1 cellular context compared by ENCODE assay signal in the genomic region with DNA sequence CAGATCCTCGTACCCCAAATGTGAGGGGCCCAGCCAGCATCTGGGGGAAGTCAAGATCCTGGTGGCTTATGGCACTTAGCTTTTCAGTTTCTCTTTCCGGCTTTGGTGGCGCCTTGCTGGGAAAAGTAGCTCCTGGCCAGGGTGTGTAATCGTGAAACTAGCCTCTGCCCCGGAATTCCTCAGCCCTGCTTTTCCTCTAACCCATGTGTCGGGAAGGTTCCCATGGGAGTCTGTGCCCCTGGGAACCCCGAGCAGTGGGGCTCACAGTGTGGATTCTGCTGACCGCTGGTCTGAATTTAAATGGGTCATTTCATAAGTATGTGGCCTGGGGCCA.
TF ChIP-seq lines count a peak whose summit lies in the region.

No MANE protein-coding gene starts in this region.

TF ChIP-seq in IMR-90, 13 proteins besides CTCF, POLR2A, EP300 and RAD21:
- TF ChIP-seq MAFK (IDR thresholded peaks at IDR 0.05; ENCODE audit: low read depth, low read length), result no peak
- TF ChIP-seq FOS (IDR thresholded peaks at IDR 0.05; ENCODE audit: low read depth, low read length), result no peak
- TF ChIP-seq RCOR1 (IDR thresholded peaks at IDR 0.05; ENCODE audit: insufficient replicate concordance, low read length), result no peak
- TF ChIP-seq, protein P1, sequence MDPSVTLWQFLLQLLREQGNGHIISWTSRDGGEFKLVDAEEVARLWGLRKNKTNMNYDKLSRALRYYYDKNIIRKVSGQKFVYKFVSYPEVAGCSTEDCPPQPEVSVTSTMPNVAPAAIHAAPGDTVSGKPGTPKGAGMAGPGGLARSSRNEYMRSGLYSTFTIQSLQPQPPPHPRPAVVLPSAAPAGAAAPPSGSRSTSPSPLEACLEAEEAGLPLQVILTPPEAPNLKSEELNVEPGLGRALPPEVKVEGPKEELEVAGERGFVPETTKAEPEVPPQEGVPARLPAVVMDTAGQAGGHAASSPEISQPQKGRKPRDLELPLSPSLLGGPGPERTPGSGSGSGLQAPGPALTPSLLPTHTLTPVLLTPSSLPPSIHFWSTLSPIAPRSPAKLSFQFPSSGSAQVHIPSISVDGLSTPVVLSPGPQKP (IDR thresholded peaks at IDR 0.05; ENCODE audit: borderline replicate concordance, low read depth, low read length), result no peak
- TF ChIP-seq, protein P2, sequence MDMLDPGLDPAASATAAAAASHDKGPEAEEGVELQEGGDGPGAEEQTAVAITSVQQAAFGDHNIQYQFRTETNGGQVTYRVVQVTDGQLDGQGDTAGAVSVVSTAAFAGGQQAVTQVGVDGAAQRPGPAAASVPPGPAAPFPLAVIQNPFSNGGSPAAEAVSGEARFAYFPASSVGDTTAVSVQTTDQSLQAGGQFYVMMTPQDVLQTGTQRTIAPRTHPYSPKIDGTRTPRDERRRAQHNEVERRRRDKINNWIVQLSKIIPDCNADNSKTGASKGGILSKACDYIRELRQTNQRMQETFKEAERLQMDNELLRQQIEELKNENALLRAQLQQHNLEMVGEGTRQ (IDR thresholded peaks at IDR 0.05; ENCODE audit: low read depth, low read length), result no peak
- TF ChIP-seq MXI1 (IDR thresholded peaks at IDR 0.05; ENCODE audit: borderline replicate concordance, low read depth, low read length), result no peak
- TF ChIP-seq MAZ (IDR thresholded peaks at IDR 0.05; ENCODE audit: borderline replicate concordance, low read depth, low read length), result no peak
- no peak for TF ChIP-seq RFX5 (IDR thresholded peaks at IDR 0.05; ENCODE audit: low read depth, low read length)
- TF ChIP-seq CEBPB (IDR thresholded peaks at IDR 0.05; ENCODE audit: low read depth, low read length), result no peak
- TF ChIP-seq SMC3 (IDR thresholded peaks at IDR 0.05; ENCODE audit: low read depth, low read length), result no peak
- no peak for TF ChIP-seq NFE2L2 (IDR thresholded peaks at IDR 0.05; ENCODE audit: low read depth, low read length)
- TF ChIP-seq BHLHE40 (IDR thresholded peaks at IDR 0.05; ENCODE audit: low read depth, low read length), result no peak
- no peak for TF ChIP-seq CHD1 (IDR thresholded peaks at IDR 0.05; ENCODE audit: low read depth, low read length)
